Comparison of ENCODE assay signal across 9 cellular contexts in the genomic region with DNA sequence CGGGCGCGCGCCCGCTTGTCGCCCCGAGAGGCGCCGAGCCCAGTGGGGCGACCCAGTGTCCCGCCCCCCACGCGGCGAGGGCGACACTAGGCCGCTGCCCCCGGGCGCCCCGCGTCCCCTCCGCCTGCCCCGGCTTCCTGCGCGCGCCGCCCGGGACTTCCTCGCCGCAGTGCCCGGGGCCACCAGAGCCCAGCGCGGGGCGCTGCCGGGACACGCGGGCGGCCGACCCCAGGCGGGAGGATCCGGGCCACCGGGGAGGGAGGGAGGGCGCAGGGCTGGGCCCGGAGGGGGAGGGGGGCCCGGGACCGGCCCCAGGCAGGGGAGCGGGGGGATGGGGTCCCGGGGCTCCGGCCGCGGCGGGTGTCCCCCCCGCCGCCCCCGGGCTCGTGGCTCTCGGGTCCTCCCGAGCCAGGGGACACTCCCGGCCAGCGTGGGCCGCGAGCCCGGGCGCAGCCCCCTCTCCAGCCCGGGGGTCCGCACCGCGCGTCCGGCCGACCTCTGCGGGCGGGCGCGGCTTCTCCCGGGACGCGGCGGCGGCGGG. TPM values are rescaled to one million over a fixed set of nuclear protein-coding genes. Genes with fewer than 3 reads are reported as not detected.
DNase-seq lines count a peak whose midpoint lies in the region; ATAC-seq, FAIRE-seq and TF ChIP-seq lines count a peak whose summit lies in the region.
"Had no signal": no experiment of that assay in that cellular context is flagged by ENCODE, and none has a peak within 500 bp of the region (broad histone marks: within the 10 kb centered on the region; RNA-seq: fewer than 3 reads in every experiment).

No MANE protein-coding gene starts in this region.

- TF ChIP-seq CTCF in GM13976 (IDR thresholded peaks at IDR 0.05; ENCODE audit: borderline replicate concordance, control extremely low read depth, extremely low read depth, insufficient read depth, missing control alignments): peak; percentile 22
- TF ChIP-seq CTCF in Peyer's patch (IDR thresholded peaks at IDR 0.05): peak; percentile 24 to 62 (median 56)
- TF ChIP-seq CTCF in right atrium auricular region (IDR thresholded peaks at IDR 0.05): peak; percentile 36 to 52

- H3K27me3 ChIP-seq in Peyer's patch (no peaks in the 10 kb centered on the region), right atrium auricular region (no peaks in the 10 kb centered on the region), small intestine (ENCODE audit: control insufficient read depth in 2 of 2, insufficient read depth in 2 of 2, low read length in 2 of 2) (no peaks in the 10 kb centered on the region)

- CTCF ChIA-PET in activated naive CD4-positive, alpha-beta T cell treated with anti-CD3 and anti-CD28 coated beads for 36 hours (lab: Charles Lee): no interaction called here

- H3K9me3 ChIP-seq in Peyer's patch (no peaks in the 10 kb centered on the region), right atrium auricular region (no peaks in the 10 kb centered on the region), small intestine (ENCODE audit: control insufficient read depth, low read depth) (no peaks in the 10 kb centered on the region)

- peaks cover 13% of the 10 kb centered on the region for H3K4me1 Mint-ChIP-seq in activated naive CD4-positive, alpha-beta T cell treated with anti-CD3 and anti-CD28 coated beads for 36 hours (ENCODE audit: low read depth)

- intact Hi-C loops in activated naive CD4-positive, alpha-beta T cell treated with anti-CD3 and anti-CD28 coated beads for 36 hours (cut with micrococcal nuclease): loop anchor here (1.0 to 5.0 kb wide), 4 partner anchors 51 to 566 kb away; a partner anchor contains a TSS

- H3K27ac Mint-ChIP-seq in activated naive CD4-positive, alpha-beta T cell treated with anti-CD3 and anti-CD28 coated beads for 36 hours: no peak overlapping the region

- H3K27me3 Mint-ChIP-seq in activated naive CD4-positive, alpha-beta T cell treated with anti-CD3 and anti-CD28 coated beads for 36 hours (ENCODE audit: low read depth): no peaks in the 10 kb centered on the region

- 0 to 1% (median 1%) methylated on average over 16 to 80 of the region's 80 CpGs for WGBS in small intestine, 3 donors

- no peak for TF ChIP-seq POLR2A in Peyer's patch (IDR thresholded peaks at IDR 0.05)

- in situ Hi-C loops in GM13976 (cut with MboI; ENCODE audit: low sequenced_read_pairs, unreplicated experiment): no loop called here

- H3K4me1 ChIP-seq in Peyer's patch (peaks cover 0 to 51% (median 30%) of the 10 kb centered on the region in 4 donors), right atrium auricular region (peaks cover 0 to 46% of the 10 kb centered on the region in 2 donors), small intestine (ENCODE audit: control insufficient read depth in 2 of 2, insufficient read depth in 1 of 2, low read depth in 1 of 2, low read length in 1 of 2) (peaks cover 5 to 6% of the 10 kb centered on the region in 2 donors)

- peaks cover 7% of the 10 kb centered on the region for H3K9me3 Mint-ChIP-seq in activated naive CD4-positive, alpha-beta T cell treated with anti-CD3 and anti-CD28 coated beads for 36 hours

- FAIRE-seq in small intestine (lab: Jason Lieb, UNC): no peak
- FAIRE-seq: colon had no signal

- DNase-seq in GM13976 (ENCODE audit: low spot score) (peak; percentile 75), Peyer's patch (peak; percentile 72 to 87 (median 82)), right atrium auricular region (ENCODE audit: low spot score) (no peak), small intestine (peak; percentile 61), NCI-H345 (lab: John Stamatoyannopoulos, UW) (no peak), NCI-H1417 (lab: John Stamatoyannopoulos, UW) (no peak)
- peak; percentile 65 for DNase-seq in activated naive CD4-positive, alpha-beta T cell treated with anti-CD3 and anti-CD28 coated beads for 36 hours

- H3K27ac ChIP-seq in Peyer's patch (peak overlapping the region; percentile 95 to 99 (median 96)), right atrium auricular region (peak overlapping the region; percentile 88 to 95), small intestine (ENCODE audit: low read depth in 1 of 2, low read length in 1 of 2) (peak overlapping the region; percentile 81 to 88)

- ATAC-seq in HG02678 (IDR thresholded peaks at IDR 0.05; ENCODE audit: unreplicated experiment): peak; percentile 45

- H3K4me3 ChIP-seq in Peyer's patch: peak overlapping the region; percentile 70 to 93 (median 90)
- H3K4me3 ChIP-seq in right atrium auricular region: peak overlapping the region; percentile 67 to 91
- peak overlapping the region; percentile 87 to 89 for H3K4me3 ChIP-seq in small intestine (ENCODE audit: low read depth in 1 of 2, low read length in 2 of 2)

- no peaks in the 10 kb centered on the region for H3K36me3 ChIP-seq in Peyer's patch
- no peaks in the 10 kb centered on the region for H3K36me3 ChIP-seq in right atrium auricular region
- H3K36me3 ChIP-seq in small intestine (ENCODE audit: control insufficient read depth in 2 of 2, insufficient read depth in 2 of 2, low read length in 2 of 2): no peaks in the 10 kb centered on the region

- no peaks in the 10 kb centered on the region for H3K36me3 Mint-ChIP-seq in activated naive CD4-positive, alpha-beta T cell treated with anti-CD3 and anti-CD28 coated beads for 36 hours (ENCODE audit: low read depth)

- no peak overlapping the region for H3K4me3 Mint-ChIP-seq in activated naive CD4-positive, alpha-beta T cell treated with anti-CD3 and anti-CD28 coated beads for 36 hours

RNA-seq across cellular contexts. Expression of a gene that starts 0.4 kb away (rescaled TPM):
- total RNA-seq in Peyer's patch (10 to 100 TPM; 11.4 to 19.2 (median 15.1) TPM), right atrium auricular region (1 to 10 TPM; 7.7 to 8.1 TPM)
- total RNA-seq in activated naive CD4-positive, alpha-beta T cell treated with anti-CD3 and anti-CD28 coated beads for 36 hours: 1 to 10 TPM; 1.5 to 2.2 TPM
- 10 to 100 TPM in 1 of 3 donors, 1 to 10 TPM in 2; 7.0 to 14.7 (median 9.2) TPM for polyA plus RNA-seq in small intestine

Comparison
In these comparisons a context has a peak if more than half of its experiments do, and no peak if none do; other contexts are left out.
1. DNase-seq: peak in GM13976 (single experiment), Peyer's patch (3 of 3), activated naive CD4-positive, alpha-beta T cell treated with anti-CD3 and anti-CD28 coated beads for 36 hours (single experiment) and small intestine (single experiment); none in right atrium auricular region (single experiment), NCI-H345 (single experiment) and NCI-H1417 (0 of 3).
2. Peak in every context shown above with its lines, with median percentiles within 50 percentile points of each other: CTCF ChIP-seq, H3K27ac ChIP-seq and H3K4me3 ChIP-seq.